In the genomic region with DNA sequence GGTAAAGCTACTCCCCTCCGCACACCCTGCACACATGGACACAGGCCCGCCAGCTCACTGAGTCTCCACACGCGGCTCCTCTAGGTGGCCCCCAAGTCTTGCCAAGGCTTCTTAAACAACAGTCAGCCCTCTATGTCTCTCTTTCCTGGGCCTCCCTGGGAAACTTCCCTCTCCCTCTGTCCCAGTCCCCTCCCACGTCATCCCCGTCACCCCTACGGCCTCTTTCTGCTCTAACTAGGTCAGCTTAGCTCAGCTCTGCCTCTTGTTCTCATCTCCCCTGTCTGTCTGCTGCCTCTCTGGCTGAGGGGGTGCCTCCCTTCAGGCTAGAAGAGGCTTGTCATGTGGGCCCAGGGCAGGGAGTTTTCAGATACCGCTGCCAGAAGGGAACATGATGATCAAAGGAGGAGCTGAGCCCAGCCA, we compare ENCODE assay signal across 8 cellular contexts. TPM values are rescaled to one million over a fixed set of nuclear protein-coding genes. Genes with fewer than 3 reads are reported as not detected.
A peak's percentile ranks its signal among the peaks of the same experiment; 100 is the strongest.
DNase-seq lines count a peak whose midpoint lies in the region; ATAC-seq and TF ChIP-seq lines count a peak whose summit lies in the region.

No MANE protein-coding gene starts in this region.

- no peaks in the 10 kb centered on the region for H3K9me3 ChIP-seq in trophoblast cell (ENCODE audit: insufficient read depth, low read depth, low read length)
- H3K9me3 ChIP-seq in colonic mucosa, result no peaks in the 10 kb centered on the region

- peaks cover 50% of the 10 kb centered on the region for H3K36me3 Mint-ChIP-seq in activated CD8-positive, alpha-beta T cell treated with anti-CD3 and anti-CD28 coated beads for 36 hours (ENCODE audit: low read depth)

- H3K4me3 ChIP-seq in fibroblast of villous mesenchyme (ENCODE audit: low read depth, low read length), result no peak overlapping the region
- no peak overlapping the region for H3K4me3 ChIP-seq in trophoblast cell (ENCODE audit: low read depth, low read length)
- no peak overlapping the region for H3K4me3 ChIP-seq in colonic mucosa

- H3K36me3 ChIP-seq in trophoblast cell (ENCODE audit: control insufficient read depth in 1 of 2, insufficient read depth in 2 of 2, low read length in 2 of 2), result peaks cover 23 to 24% of the 10 kb centered on the region in 2 experiments
- H3K36me3 ChIP-seq in colonic mucosa, result no peaks in the 10 kb centered on the region

- intact Hi-C loops in activated CD8-positive, alpha-beta T cell treated with anti-CD3 and anti-CD28 coated beads for 36 hours (cut with micrococcal nuclease), result no loop called here
- intact Hi-C loops in colonic mucosa (cut with DNase I), result no loop called here

- ATAC-seq in activated CD8-positive, alpha-beta T cell treated with anti-CD3 and anti-CD28 coated beads for 36 hours, result peak; percentile 31
- no peak for ATAC-seq in GM18861 (IDR thresholded peaks at IDR 0.05; ENCODE audit: unreplicated experiment)

- H2BK12ac ChIP-seq in trophoblast cell (ENCODE audit: low read length), result peak overlapping the region; percentile 64

- H2AFZ ChIP-seq in trophoblast cell (ENCODE audit: insufficient read depth, low read length, poor library complexity), result no peak overlapping the region

- peak; percentile 58 for DNase-seq in ELF-1 (ENCODE audit: low read depth, low spot score)
- DNase-seq in activated CD8-positive, alpha-beta T cell treated with anti-CD3 and anti-CD28 coated beads for 36 hours, result no peak
- DNase-seq in fibroblast of villous mesenchyme (ENCODE audit: low read depth), result peak; percentile 87
- DNase-seq in trophoblast cell, result no peak
- DNase-seq in cerebellar nuclear complex (lab: John Stamatoyannopoulos, UW), result no peak
- DNase-seq in colonic mucosa, result no peak
- DNase-seq in NCI-H345 (lab: John Stamatoyannopoulos, UW), result no peak

- WGBS in trophoblast cell (ENCODE audit: extremely low coverage, insufficient coverage, insufficient read length), result no CpG with 5 or more reads among the region's 8 CpGs

- H3K79me2 ChIP-seq in trophoblast cell (ENCODE audit: control insufficient read depth, insufficient read depth, low read length, poor library complexity), result no peaks in the 10 kb centered on the region

- peak overlapping the region; percentile 84 for H3K18ac ChIP-seq in trophoblast cell (ENCODE audit: low read length)

- H4K91ac ChIP-seq in trophoblast cell (ENCODE audit: low read depth, low read length), result peak overlapping the region; percentile 83

- H3K27me3 ChIP-seq in trophoblast cell (ENCODE audit: insufficient read depth, low read length) (no peaks in the 10 kb centered on the region), colonic mucosa (no peaks in the 10 kb centered on the region)

- peak overlapping the region; percentile 47 for H4K8ac ChIP-seq in trophoblast cell (ENCODE audit: low read depth, low read length)

- H3K14ac ChIP-seq in trophoblast cell (ENCODE audit: low read length), result peak overlapping the region; percentile 66

- POLR2A ChIA-PET in activated CD8-positive, alpha-beta T cell treated with anti-CD3 and anti-CD28 coated beads for 36 hours (lab: Charles Lee), result interaction anchor here (0.6 to 0.9 kb wide), 2 partner anchors 19 to 44 kb away, joined by 3 to 4 read pairs; no protein-coding TSS in a partner anchor

- H4K12ac ChIP-seq in trophoblast cell (ENCODE audit: low read depth, low read length), result peak overlapping the region; percentile 80

- peak overlapping the region; percentile 85 for H3K27ac Mint-ChIP-seq in activated CD8-positive, alpha-beta T cell treated with anti-CD3 and anti-CD28 coated beads for 36 hours

- H3K27me3 Mint-ChIP-seq in activated CD8-positive, alpha-beta T cell treated with anti-CD3 and anti-CD28 coated beads for 36 hours, result no peaks in the 10 kb centered on the region

- H3K4me2 ChIP-seq in trophoblast cell (ENCODE audit: low read length), result no peak overlapping the region

- H3K4me3 Mint-ChIP-seq in activated CD8-positive, alpha-beta T cell treated with anti-CD3 and anti-CD28 coated beads for 36 hours, result no peak overlapping the region

- peak overlapping the region; percentile 55 for H3K4ac ChIP-seq in trophoblast cell (ENCODE audit: low read depth, low read length)

- H3K9me3 Mint-ChIP-seq in activated CD8-positive, alpha-beta T cell treated with anti-CD3 and anti-CD28 coated beads for 36 hours, result no peaks in the 10 kb centered on the region

- H2BK5ac ChIP-seq in trophoblast cell (ENCODE audit: low read depth, low read length, poor library complexity), result peak overlapping the region; percentile 63

- peak overlapping the region; percentile 91 for H2AK5ac ChIP-seq in trophoblast cell (ENCODE audit: low read length)

- peaks cover 40% of the 10 kb centered on the region for H3K4me1 Mint-ChIP-seq in activated CD8-positive, alpha-beta T cell treated with anti-CD3 and anti-CD28 coated beads for 36 hours (ENCODE audit: low read depth)

- peaks cover 4% of the 10 kb centered on the region for H3K79me1 ChIP-seq in trophoblast cell (ENCODE audit: low read length)

- CTCF ChIA-PET in activated CD8-positive, alpha-beta T cell treated with anti-CD3 and anti-CD28 coated beads for 36 hours (lab: Charles Lee), result no interaction called here

- TF ChIP-seq CTCF in activated CD8-positive, alpha-beta T cell treated with anti-CD3 and anti-CD28 coated beads for 36 hours (IDR thresholded peaks at IDR 0.05), result no peak
- TF ChIP-seq CTCF in fibroblast of villous mesenchyme (IDR thresholded peaks at IDR 0.05; ENCODE audit: insufficient read depth, low read depth, low read length), result peak; percentile 18
- TF ChIP-seq CTCF in colonic mucosa (IDR thresholded peaks at IDR 0.05), result no peak

- no peak overlapping the region for H3K23ac ChIP-seq in trophoblast cell (ENCODE audit: low read length)

- H3K4me1 ChIP-seq in trophoblast cell (ENCODE audit: control insufficient read depth in 1 of 2, insufficient read depth in 2 of 2, low read length in 2 of 2), result peaks cover 11 to 12% of the 10 kb centered on the region in 2 experiments
- no peaks in the 10 kb centered on the region for H3K4me1 ChIP-seq in colonic mucosa

- H3K9ac ChIP-seq in trophoblast cell (ENCODE audit: low read length) (no peak overlapping the region), colonic mucosa (ENCODE audit: low read depth in 2 of 2, low read length in 2 of 2) (no peak overlapping the region)

- H3K27ac ChIP-seq in trophoblast cell (ENCODE audit: low read depth, low read length) (peak overlapping the region; percentile 76), colonic mucosa (no peak overlapping the region)

- H2BK120ac ChIP-seq in trophoblast cell (ENCODE audit: insufficient read depth, low read length, poor library complexity), result peak overlapping the region; percentile 11

RNA-seq across cellular contexts. Expression of gene SEPTIN6, which starts 38.8 kb away (rescaled TPM):
- 100 to 1,000 TPM; 205 to 209 TPM for total RNA-seq in activated CD8-positive, alpha-beta T cell treated with anti-CD3 and anti-CD28 coated beads for 36 hours
- total RNA-seq in fibroblast of villous mesenchyme (17.1 and 17.7 TPM in 2 replicates), colonic mucosa (10 to 100 TPM in 1 of 2 donors, 1 to 10 TPM in 1; 9.4 to 21.2 TPM)
- polyA plus RNA-seq in trophoblast cell (2013), result 83.6 and 84.6 TPM in 2 replicates

RNA-seq across cellular contexts. Expression of gene NKRF, which starts 47.9 kb away (rescaled TPM):
- total RNA-seq in activated CD8-positive, alpha-beta T cell treated with anti-CD3 and anti-CD28 coated beads for 36 hours, result 10 to 100 TPM; 22.3 to 23.5 TPM
- total RNA-seq in fibroblast of villous mesenchyme (5.2 and 6.9 TPM in 2 replicates), colonic mucosa (1 to 10 TPM; 6.0 to 8.9 TPM)
- polyA plus RNA-seq in trophoblast cell (2013), result 9.7 and 10.1 TPM in 2 replicates

Comparison
In these comparisons a context has a peak if more than half of its experiments do, and no peak if none do; other contexts are left out.
1. DNase-seq: peak in ELF-1 (single experiment) and fibroblast of villous mesenchyme (single experiment); none in activated CD8-positive, alpha-beta T cell treated with anti-CD3 and anti-CD28 coated beads for 36 hours (single experiment), trophoblast cell (0 of 2), cerebellar nuclear complex (0 of 2), colonic mucosa (single experiment) and NCI-H345 (single experiment).
2. RNA of gene SEPTIN6, which starts 38.8 kb away (total RNA-seq): 205 to 209 TPM in activated CD8-positive, alpha-beta T cell treated with anti-CD3 and anti-CD28 coated beads for 36 hours; 9.4 to 21.2 TPM in colonic mucosa and 17.1 to 17.7 TPM in fibroblast of villous mesenchyme; every median in the first group is over 4 times any median in the second.